In the genomic region with DNA sequence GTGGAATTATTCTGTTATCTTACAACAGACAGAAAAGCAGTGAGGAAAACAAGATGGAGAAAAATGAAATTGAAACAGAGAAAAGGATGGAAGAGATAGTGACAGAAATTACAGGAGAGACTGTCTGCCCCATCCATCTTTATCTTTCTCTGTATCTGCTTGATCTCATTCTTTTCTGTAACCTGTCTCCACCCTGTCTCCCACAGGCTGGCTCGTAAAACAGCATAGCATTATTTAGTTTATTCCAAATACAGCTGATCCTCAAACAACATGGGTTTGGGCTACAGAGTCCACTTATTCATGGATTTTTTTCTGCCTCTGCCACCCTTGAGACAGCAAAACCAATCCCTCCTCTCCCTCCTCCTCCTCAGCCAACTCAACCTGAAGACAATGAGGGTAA, we compare ENCODE assay signal across 9 cellular contexts.
"Had no signal": no experiment of that assay in that cellular context is flagged by ENCODE, and none has a peak within 500 bp of the region (broad histone marks: within the 10 kb centered on the region; RNA-seq: fewer than 3 reads in every experiment).

No MANE protein-coding gene starts in this region.

- H3K27ac ChIP-seq: psoas muscle had no signal

- H3K4me3 ChIP-seq: psoas muscle, right lobe of liver had no signal

- H3K9me3 ChIP-seq: psoas muscle, right lobe of liver had no signal

- H3K36me3 ChIP-seq: right lobe of liver had no signal

- H3K4me1 ChIP-seq: psoas muscle had no signal

- ATAC-seq: psoas muscle had no signal

- DNase-seq: activated gamma-delta T cell; amygdala; dermis blood vessel endothelial cell; nephron progenitor cell; psoas muscle; stimulated activated naive CD4-positive, alpha-beta T cell; substantia nigra; T-helper 1 cell had no signal

- H3K27me3 ChIP-seq: right lobe of liver had no signal
